Comparison of ENCODE assay signal across 1 cellular context in genomic region chr16:56409195-56409594, GRCh38.
TF ChIP-seq lines count a peak whose summit lies in the region.

No MANE protein-coding gene starts in this region.

TF ChIP-seq in A549, 52 proteins besides CTCF, POLR2A, EP300 and RAD21 (continued from another document):
- TF ChIP-seq FOSL2 (IDR thresholded peaks at IDR 0.05) (no peak; the same call in 1 of the 2 replicates), FOSL2 (CRISPR knock-in tag; IDR thresholded peaks at IDR 0.05) (peak; percentile 39), HOXB13 (CRISPR knock-in tag; IDR thresholded peaks at IDR 0.05; ENCODE audit: low read depth) (no peak), JUNB (IDR thresholded peaks at IDR 0.05) (peak; percentile 5; the same call in 1 of the 2 replicates), BHLHE40 (IDR thresholded peaks at IDR 0.05; ENCODE audit: low read depth, low read length) (no peak), HEYL (CRISPR knock-in tag; IDR thresholded peaks at IDR 0.05) (no peak), FOSB (CRISPR knock-in tag; IDR thresholded peaks at IDR 0.05) (no peak)
